ENCODE assay signal across 23 cellular contexts in genomic region chr5:1153428-1153827, GRCh38. TPM values are rescaled to one million over a fixed set of nuclear protein-coding genes. Genes with fewer than 3 reads are reported as not detected.
A peak's percentile ranks its signal among the peaks of the same experiment; 100 is the strongest.
DNase-seq lines count a peak whose midpoint lies in the region; ATAC-seq, FAIRE-seq and TF ChIP-seq lines count a peak whose summit lies in the region.
"Had no signal": no experiment of that assay in that cellular context is flagged by ENCODE, and none has a peak within 500 bp of the region (broad histone marks: within the 10 kb centered on the region; RNA-seq: fewer than 3 reads in every experiment).

No MANE protein-coding gene starts in this region.

- H3K36me3 ChIP-seq in pancreas, result no peaks in the 10 kb centered on the region
- H3K36me3 ChIP-seq: Peyer's patch, sigmoid colon had no signal

- H3K4me3 ChIP-seq in pancreas, result no peak overlapping the region
- H3K4me3 ChIP-seq: Peyer's patch, sigmoid colon had no signal

- no peak overlapping the region for H3K27ac Mint-ChIP-seq in central memory CD8-positive, alpha-beta T cell (ENCODE audit: low read depth)
- H3K27ac Mint-ChIP-seq: activated naive CD4-positive, alpha-beta T cell treated with anti-CD3 and anti-CD28 coated beads for 36 hours had no signal

- 47 to 63% methylated on average over 12 of the region's 12 CpGs for WGBS in pancreas, 2 donors

- H3K9me3 Mint-ChIP-seq in central memory CD8-positive, alpha-beta T cell, result peaks cover 10% of the 10 kb centered on the region

- peak; percentile 45 for ATAC-seq in central memory CD8-positive, alpha-beta T cell (replicated peaks; ENCODE audit: extremely low read depth, poor library complexity, severe bottlenecking)
- ATAC-seq in pancreas, result peak; percentile 2 to 39 (median 19)

- no peak for TF ChIP-seq CTCF in pancreas (IDR thresholded peaks at IDR 0.05)
- no peak for TF ChIP-seq CTCF in GM20000 (IDR thresholded peaks at IDR 0.05; ENCODE audit: extremely low read depth, missing control alignments)

- peak overlapping the region in 2 of 4 donors; percentile 37 to 59 for H3K27ac ChIP-seq in pancreas
- H3K27ac ChIP-seq: Peyer's patch, sigmoid colon had no signal

- H3K4me1 ChIP-seq in pancreas, result no peaks in the 10 kb centered on the region

- H3K27me3 Mint-ChIP-seq in central memory CD8-positive, alpha-beta T cell, result peaks cover 54% of the 10 kb centered on the region

- no peaks in the 10 kb centered on the region for H3K9me3 ChIP-seq in pancreas
- H3K9me3 ChIP-seq: sigmoid colon had no signal

- peaks cover 25% of the 10 kb centered on the region for H3K4me1 Mint-ChIP-seq in central memory CD8-positive, alpha-beta T cell

- intact Hi-C loops in pancreas (cut with DNase I), result no loop called here

- H3K36me3 Mint-ChIP-seq in central memory CD8-positive, alpha-beta T cell (ENCODE audit: insufficient read depth), result peaks cover 2% of the 10 kb centered on the region

- H3K4me3 Mint-ChIP-seq in central memory CD8-positive, alpha-beta T cell, result no peak overlapping the region
- H3K4me3 Mint-ChIP-seq: activated naive CD4-positive, alpha-beta T cell treated with anti-CD3 and anti-CD28 coated beads for 36 hours had no signal

- no peak for FAIRE-seq in pancreas (lab: Jason Lieb, UNC)
- FAIRE-seq: endothelial cell of umbilical vein had no signal

- DNase-seq in NCI-H146 (lab: John Stamatoyannopoulos, UW) (peak; percentile 23), NCI-H146 treated with DMSO at 0.1 percent for 48 hours (lab: John Stamatoyannopoulos, UW; ENCODE audit: unreplicated experiment) (no peak), M059J (ENCODE audit: low read depth) (peak; percentile 22), pancreas (no peak), COR-L47 (lab: John Stamatoyannopoulos, UW) (no peak), GM20000 (ENCODE audit: low spot score) (no peak)
- no peak for DNase-seq in central memory CD8-positive, alpha-beta T cell (ENCODE audit: low spot score in 2 of 2)
- no peak for DNase-seq in stimulated activated CD8-positive, alpha-beta memory T cell treated with anti-CD3 and anti-CD28 coated beads, Interleukin-4, amount 100 ng/mL, for 48 hours
- DNase-seq: activated naive CD4-positive, alpha-beta T cell treated with anti-CD3 and anti-CD28 coated beads for 36 hours; activated T-cell treated with anti-CD3 and anti-CD28 coated beads, Interleukin-2, amount 50 U/mL, for 1 hour; AML-193; dermis blood vessel endothelial cell; mesenchymal stem cell; NCI-H1105 treated with DMSO at 0.1 percent for 48 hours; NCI-H446; NK-92 treated with Interleukin-12 subunit alpha and Interleukin-12 subunit beta, amount 100 ng/mL, for 24 hours; Peyer's patch; posterior cingulate gyrus; sigmoid colon had no signal

- H3K27me3 ChIP-seq in pancreas, result peaks cover 0 to 6% (median 0%) of the 10 kb centered on the region in 4 donors

RNA-seq across cellular contexts. Expression of gene SLC12A7, which starts 41.6 kb away (rescaled TPM):
- total RNA-seq in M059J (2014; rRNA removed; shearing (Covaris generic)), result 6.9 and 14.2 TPM in 2 replicates
- total RNA-seq in pancreas, result 10 to 100 TPM; 17.4 to 56.5 (median 32.1) TPM
- polyA plus RNA-seq in pancreas, result 10 to 100 TPM; 40.0 to 44.9 TPM

RNA-seq across cellular contexts. Expression of gene SLC6A19, which starts 48.0 kb away (rescaled TPM):
- total RNA-seq in M059J (2014; rRNA removed; shearing (Covaris generic)), result not detected in 2 replicates
- total RNA-seq in pancreas, result under 1 TPM; 0.08 to 0.37 (median 0.23) TPM
- 1 to 10 TPM; 1.1 to 3.9 TPM for polyA plus RNA-seq in pancreas
- total RNA-seq: A172; activated naive CD4-positive, alpha-beta T cell treated with anti-CD3 and anti-CD28 coated beads for 36 hours; Calu3; dermis blood vessel endothelial cell; endothelial cell of umbilical vein; myocyte; sigmoid colon had no signal
- polyA plus RNA-seq: endothelial cell of umbilical vein had no signal

Comparison
In these comparisons a context has a peak if more than half of its experiments do, and no peak if none do; other contexts are left out.
1. DNase-seq: peak in NCI-H146 (single experiment) and M059J (single experiment); none in NCI-H146 treated with DMSO at 0.1 percent for 48 hours (single experiment), central memory CD8-positive, alpha-beta T cell (0 of 2), pancreas (0 of 6), COR-L47 (single experiment), GM20000 (single experiment) and stimulated activated CD8-positive, alpha-beta memory T cell treated with anti-CD3 and anti-CD28 coated beads, Interleukin-4, amount 100 ng/mL, for 48 hours (single experiment).